ENCODE assay signal across 7 cellular contexts in genomic region chr12:106364261-106364660, GRCh38.
"Had no signal": no experiment of that assay in that cellular context is flagged by ENCODE, and none has a peak within 500 bp of the region (broad histone marks: within the 10 kb centered on the region; RNA-seq: fewer than 3 reads in every experiment).

No MANE protein-coding gene starts in this region.

- H3K9ac ChIP-seq: KMS-11 had no signal

- H3K4me3 ChIP-seq: GM23338 had no signal

- H3K27ac ChIP-seq: HL-60, KMS-11 had no signal

- H2AFZ ChIP-seq: GM23338 had no signal

- H3K4me2 ChIP-seq: GM23338, KMS-11 had no signal

- DNase-seq: H9, HCEC 1CT, HFFc6, KBM-7 had no signal
